ENCODE assay signal across 8 cellular contexts in the genomic region with DNA sequence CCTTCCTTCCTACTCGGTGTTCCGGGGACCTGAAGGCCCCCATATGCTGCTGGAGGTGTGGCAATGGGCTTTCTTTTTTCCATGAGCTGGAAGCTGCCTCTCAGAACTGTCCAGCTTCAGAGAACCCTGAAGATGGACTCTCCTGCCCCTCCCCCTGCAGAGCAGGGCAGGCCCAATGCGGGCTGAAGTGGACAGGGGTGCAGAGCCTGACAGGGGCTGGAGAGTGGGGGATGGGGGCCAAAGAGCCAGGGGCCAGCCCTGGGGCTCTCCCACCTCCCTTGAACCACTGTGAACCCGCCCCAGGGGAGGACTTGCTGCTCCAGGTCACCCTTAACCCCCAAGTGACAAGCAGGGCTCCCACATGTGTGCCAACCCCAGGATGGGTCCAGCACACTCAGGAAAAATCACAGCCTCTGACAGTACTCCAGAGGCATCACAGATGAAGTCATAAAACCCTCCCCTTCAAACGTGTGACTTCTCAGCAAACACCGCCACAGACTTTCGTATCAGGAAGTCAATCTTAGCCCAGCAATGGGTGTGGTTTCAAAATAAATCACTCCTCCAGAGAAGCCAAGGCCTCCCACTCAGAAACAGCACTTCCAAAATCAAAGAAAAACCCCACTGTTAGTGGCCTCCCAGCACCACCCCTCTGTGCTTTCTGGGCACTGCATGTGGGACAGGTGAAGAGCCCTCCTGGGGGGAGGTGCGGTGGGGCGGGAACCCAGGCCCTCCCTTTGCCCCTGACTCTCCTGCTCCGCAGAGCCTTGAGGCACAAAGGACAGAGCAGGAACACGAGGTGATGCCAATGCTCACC.
DNase-seq lines count a peak whose midpoint lies in the region; ATAC-seq, FAIRE-seq and TF ChIP-seq lines count a peak whose summit lies in the region.

No MANE protein-coding gene starts in this region.

- ATAC-seq in HG03135 (IDR thresholded peaks at IDR 0.05; ENCODE audit: unreplicated experiment) = no peak
- no peak for ATAC-seq in GM18505 (IDR thresholded peaks at IDR 0.05; ENCODE audit: unreplicated experiment)

- no peak for TF ChIP-seq POLR2A in GM18505 (IDR thresholded peaks at IDR 0.05; ENCODE audit: borderline replicate concordance, extremely low read depth, insufficient read depth, insufficient read length)

- no peak for TF ChIP-seq CTCF in fibroblast of villous mesenchyme (IDR thresholded peaks at IDR 0.05; ENCODE audit: insufficient read depth, low read depth, low read length)

- DNase-seq in GM18507 (ENCODE audit: extremely low spot score, insufficient read length, low read depth) (peak; percentile 48), NCI-H1436 treated with DMSO at 0.1 percent for 48 hours (lab: John Stamatoyannopoulos, UW) (peak; percentile 24), fibroblast of villous mesenchyme (ENCODE audit: low read depth) (peak; percentile 91), renal cortical epithelial cell (ENCODE audit: low read depth) (peak; percentile 61), 8988T (no peak)
- DNase-seq in activated T-cell treated with anti-CD3 and anti-CD28 coated beads, Interleukin-2, amount 50 U/mL, for 1 hour = peak; percentile 67

- peak; percentile 80 for FAIRE-seq in GM18507 (lab: Jason Lieb, UNC)

- no peak overlapping the region for H3K4me3 ChIP-seq in fibroblast of villous mesenchyme (ENCODE audit: low read depth, low read length)
